ENCODE assay signal across 8 cellular contexts in genomic region chr2:190679813-190680591, GRCh38. TPM values are rescaled to one million over a fixed set of nuclear protein-coding genes. Genes with fewer than 3 reads are reported as not detected.
DNase-seq lines count a peak whose midpoint lies in the region; ATAC-seq and TF ChIP-seq lines count a peak whose summit lies in the region.

No MANE protein-coding gene starts in this region.

- DNase-seq in CD8-positive, alpha-beta T cell = peak; percentile 23 to 76 (median 59)
- DNase-seq in RWPE2 (ENCODE audit: low spot score) = no peak
- DNase-seq in activated naive CD8-positive, alpha-beta T cell treated with anti-CD3 and anti-CD28 coated beads for 36 hours = peak; percentile 40
- peak; percentile 66 for DNase-seq in iPS DF 4.7 (ENCODE audit: extremely low read depth, low spot score)
- DNase-seq in stimulated activated CD4-positive, alpha-beta T cell treated with anti-CD3 and anti-CD28 coated beads, Interleukin-2, amount 100 ng/mL, for 24 hours = peak; percentile 46 to 53
- no peak for DNase-seq in cortex of kidney (lab: John Stamatoyannopoulos, UW)

- CTCF ChIA-PET in CD8-positive, alpha-beta T cell (lab: Charles Lee) = interaction anchor here (0.6 to 4.6 kb wide), 29 partner anchors 8 to 361 kb away, joined by 3 to 57 read pairs (median 5); partner anchors contain the start of genes HIBCH, INPP1 and NEMP2

- POLR2A ChIA-PET in CD8-positive, alpha-beta T cell (lab: Charles Lee) = interaction anchor here (1.2 to 1.5 kb wide), 5 partner anchors 13 to 300 kb away, joined by 3 to 4 read pairs (median 3); no protein-coding TSS in a partner anchor

- H3K27me3 ChIP-seq in CD8-positive, alpha-beta T cell (ENCODE audit: insufficient read depth, low read length) = no peaks in the 10 kb centered on the region
- H3K27me3 ChIP-seq in RWPE2 (ENCODE audit: insufficient read depth, poor library complexity, severe bottlenecking) = no peaks in the 10 kb centered on the region

- H3K27ac ChIP-seq in CD8-positive, alpha-beta T cell (ENCODE audit: low read depth, low read length) = no peak overlapping the region
- H3K27ac ChIP-seq in RWPE2 (ENCODE audit: poor library complexity, severe bottlenecking) = no peak overlapping the region

- H3K4me3 ChIP-seq in CD8-positive, alpha-beta T cell (ENCODE audit: low read depth, low read length) = no peak overlapping the region
- no peak overlapping the region for H3K4me3 ChIP-seq in RWPE2 (ENCODE audit: severe bottlenecking)

- H3K36me3 Mint-ChIP-seq in CD8-positive, alpha-beta T cell = peaks cover 16% of the 10 kb centered on the region
- peaks cover 29% of the 10 kb centered on the region for H3K36me3 Mint-ChIP-seq in activated naive CD8-positive, alpha-beta T cell treated with anti-CD3 and anti-CD28 coated beads for 36 hours

- TF ChIP-seq POLR2A in GM19099 (IDR thresholded peaks at IDR 0.05; ENCODE audit: extremely low read depth, insufficient read length, low read depth) = peak; percentile 70

- peak; percentile 80 for TF ChIP-seq CTCF in CD8-positive, alpha-beta T cell (IDR thresholded peaks at IDR 0.05)
- peak; percentile 32 for TF ChIP-seq CTCF in RWPE2 (IDR thresholded peaks at IDR 0.05; ENCODE audit: poor library complexity, severe bottlenecking)

- H3K4me1 ChIP-seq in CD8-positive, alpha-beta T cell (ENCODE audit: insufficient read depth, low read length) = peaks cover 9% of the 10 kb centered on the region
- peaks cover 24% of the 10 kb centered on the region for H3K4me1 ChIP-seq in RWPE2 (ENCODE audit: insufficient read depth, poor library complexity, severe bottlenecking)

- H3K9me3 Mint-ChIP-seq in CD8-positive, alpha-beta T cell = no peaks in the 10 kb centered on the region
- no peaks in the 10 kb centered on the region for H3K9me3 Mint-ChIP-seq in activated naive CD8-positive, alpha-beta T cell treated with anti-CD3 and anti-CD28 coated beads for 36 hours

- H3K9me3 ChIP-seq in CD8-positive, alpha-beta T cell (ENCODE audit: low read length) = no peaks in the 10 kb centered on the region
- no peaks in the 10 kb centered on the region for H3K9me3 ChIP-seq in RWPE2 (ENCODE audit: severe bottlenecking)

- no peaks in the 10 kb centered on the region for H3K27me3 Mint-ChIP-seq in CD8-positive, alpha-beta T cell (ENCODE audit: low read depth)
- H3K27me3 Mint-ChIP-seq in activated naive CD8-positive, alpha-beta T cell treated with anti-CD3 and anti-CD28 coated beads for 36 hours = no peaks in the 10 kb centered on the region

- H3K4me1 Mint-ChIP-seq in CD8-positive, alpha-beta T cell (ENCODE audit: low read depth) = peaks cover 40% of the 10 kb centered on the region
- peaks cover 50% of the 10 kb centered on the region for H3K4me1 Mint-ChIP-seq in activated naive CD8-positive, alpha-beta T cell treated with anti-CD3 and anti-CD28 coated beads for 36 hours

- no peaks in the 10 kb centered on the region for H3K36me3 ChIP-seq in CD8-positive, alpha-beta T cell (ENCODE audit: insufficient read depth, low read length)
- peaks cover 79% of the 10 kb centered on the region for H3K36me3 ChIP-seq in RWPE2 (ENCODE audit: low read depth)

- peak overlapping the region; percentile 39 for H3K27ac Mint-ChIP-seq in CD8-positive, alpha-beta T cell
- peak overlapping the region; percentile 82 for H3K27ac Mint-ChIP-seq in activated naive CD8-positive, alpha-beta T cell treated with anti-CD3 and anti-CD28 coated beads for 36 hours

- H3K4me3 Mint-ChIP-seq in CD8-positive, alpha-beta T cell = no peak overlapping the region
- peak overlapping the region; percentile 6 for H3K4me3 Mint-ChIP-seq in activated naive CD8-positive, alpha-beta T cell treated with anti-CD3 and anti-CD28 coated beads for 36 hours

- peak; percentile 82 for ATAC-seq in CD8-positive, alpha-beta T cell
- ATAC-seq in HG03159 (IDR thresholded peaks at IDR 0.05; ENCODE audit: unreplicated experiment) (peak; percentile 52), RWPE2 (ENCODE audit: low read depth) (peak; percentile 61; the same call in 2 of the 3 replicates)

- intact Hi-C loops in CD8-positive, alpha-beta T cell (cut with DNase I, micrococcal nuclease) = loop anchor here (1.0 to 2.0 kb wide), 4 partner anchors 29 to 297 kb away; no protein-coding TSS in a partner anchor

RNA-seq across cellular contexts. Expression of gene NAB1, which starts 31.1 kb away (rescaled TPM):
- 10 to 100 TPM; 19.0 to 22.7 TPM for total RNA-seq in CD8-positive, alpha-beta T cell
- total RNA-seq in activated naive CD8-positive, alpha-beta T cell treated with anti-CD3 and anti-CD28 coated beads for 36 hours = 10 to 100 TPM; 24.9 to 33.3 TPM

Comparison
In these comparisons a context has a peak if more than half of its experiments do, and no peak if none do; other contexts are left out.
1. DNase-seq: peak in CD8-positive, alpha-beta T cell (7 of 7), activated naive CD8-positive, alpha-beta T cell treated with anti-CD3 and anti-CD28 coated beads for 36 hours (single experiment), iPS DF 4.7 (single experiment) and stimulated activated CD4-positive, alpha-beta T cell treated with anti-CD3 and anti-CD28 coated beads, Interleukin-2, amount 100 ng/mL, for 24 hours (2 of 2); none in RWPE2 (single experiment) and cortex of kidney (single experiment).
2. Peak in every context shown above with its lines, with median percentiles within 50 percentile points of each other: ATAC-seq.